Comparison of ENCODE assay signal across 1 cellular context in the genomic region with DNA sequence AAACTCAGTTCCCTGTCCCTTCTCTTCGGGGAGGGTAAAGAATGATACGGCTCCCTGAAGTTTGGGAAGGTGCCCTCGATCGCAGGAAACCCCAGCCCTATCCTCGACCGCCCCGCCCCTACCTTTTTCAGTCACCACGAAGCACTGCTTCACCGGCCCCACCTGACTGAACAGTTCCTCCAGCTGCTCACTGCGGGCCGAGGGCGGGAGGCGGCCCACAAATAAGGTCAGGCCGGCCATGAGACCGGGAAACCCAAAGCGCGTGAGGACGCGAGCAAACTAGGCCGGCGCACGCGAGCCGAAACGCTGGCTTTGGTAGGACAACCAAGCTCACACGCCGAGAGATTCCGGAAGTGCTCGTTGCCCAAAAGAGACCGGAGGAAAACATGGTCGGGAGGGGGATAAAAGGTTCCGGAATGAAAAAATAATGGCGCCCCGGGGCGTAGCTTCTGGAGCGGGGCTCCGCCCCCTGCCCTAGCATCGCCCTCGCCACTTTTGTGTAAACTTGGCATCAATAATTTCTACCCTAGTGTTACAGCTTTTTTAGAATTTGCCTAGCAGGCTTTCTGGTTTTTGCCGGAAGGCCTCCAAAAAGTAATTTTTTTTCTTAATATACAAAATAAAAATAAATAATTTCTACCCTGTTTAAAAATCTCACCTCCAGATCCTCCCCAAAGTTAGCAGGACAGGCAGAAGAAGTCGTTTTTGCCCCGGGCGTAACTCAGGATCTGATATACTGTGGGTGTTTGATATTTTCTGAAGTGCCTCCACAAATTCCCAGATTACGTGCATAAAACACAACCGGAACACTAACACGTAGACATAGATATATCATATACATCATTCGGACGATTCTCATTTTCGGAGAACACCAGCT.
TF ChIP-seq lines count a peak whose summit lies in the region.

A gene with protein sequence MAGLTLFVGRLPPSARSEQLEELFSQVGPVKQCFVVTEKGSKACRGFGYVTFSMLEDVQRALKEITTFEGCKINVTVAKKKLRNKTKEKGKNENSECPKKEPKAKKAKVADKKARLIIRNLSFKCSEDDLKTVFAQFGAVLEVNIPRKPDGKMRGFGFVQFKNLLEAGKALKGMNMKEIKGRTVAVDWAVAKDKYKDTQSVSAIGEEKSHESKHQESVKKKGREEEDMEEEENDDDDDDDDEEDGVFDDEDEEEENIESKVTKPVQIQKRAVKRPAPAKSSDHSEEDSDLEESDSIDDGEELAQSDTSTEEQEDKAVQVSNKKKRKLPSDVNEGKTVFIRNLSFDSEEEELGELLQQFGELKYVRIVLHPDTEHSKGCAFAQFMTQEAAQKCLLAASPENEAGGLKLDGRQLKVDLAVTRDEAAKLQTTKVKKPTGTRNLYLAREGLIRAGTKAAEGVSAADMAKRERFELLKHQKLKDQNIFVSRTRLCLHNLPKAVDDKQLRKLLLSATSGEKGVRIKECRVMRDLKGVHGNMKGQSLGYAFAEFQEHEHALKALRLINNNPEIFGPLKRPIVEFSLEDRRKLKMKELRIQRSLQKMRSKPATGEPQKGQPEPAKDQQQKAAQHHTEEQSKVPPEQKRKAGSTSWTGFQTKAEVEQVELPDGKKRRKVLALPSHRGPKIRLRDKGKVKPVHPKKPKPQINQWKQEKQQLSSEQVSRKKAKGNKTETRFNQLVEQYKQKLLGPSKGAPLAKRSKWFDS (minus strand): TSS at position 355 of the 877 bp plus-strand sequence. CDS start 115 bp downstream, at position 240.

TF ChIP-seq in HEK293, 187 proteins besides CTCF, POLR2A, EP300 and RAD21 (continued from another document and continues in another):
- peak; percentile 93 for TF ChIP-seq ZNF335 (tag by site-specific recombination; conservative IDR thresholded peaks at IDR 0.05)
- TF ChIP-seq ZNF677 (tag by site-specific recombination; IDR thresholded peaks at IDR 0.05), result no peak
- TF ChIP-seq, protein P1, sequence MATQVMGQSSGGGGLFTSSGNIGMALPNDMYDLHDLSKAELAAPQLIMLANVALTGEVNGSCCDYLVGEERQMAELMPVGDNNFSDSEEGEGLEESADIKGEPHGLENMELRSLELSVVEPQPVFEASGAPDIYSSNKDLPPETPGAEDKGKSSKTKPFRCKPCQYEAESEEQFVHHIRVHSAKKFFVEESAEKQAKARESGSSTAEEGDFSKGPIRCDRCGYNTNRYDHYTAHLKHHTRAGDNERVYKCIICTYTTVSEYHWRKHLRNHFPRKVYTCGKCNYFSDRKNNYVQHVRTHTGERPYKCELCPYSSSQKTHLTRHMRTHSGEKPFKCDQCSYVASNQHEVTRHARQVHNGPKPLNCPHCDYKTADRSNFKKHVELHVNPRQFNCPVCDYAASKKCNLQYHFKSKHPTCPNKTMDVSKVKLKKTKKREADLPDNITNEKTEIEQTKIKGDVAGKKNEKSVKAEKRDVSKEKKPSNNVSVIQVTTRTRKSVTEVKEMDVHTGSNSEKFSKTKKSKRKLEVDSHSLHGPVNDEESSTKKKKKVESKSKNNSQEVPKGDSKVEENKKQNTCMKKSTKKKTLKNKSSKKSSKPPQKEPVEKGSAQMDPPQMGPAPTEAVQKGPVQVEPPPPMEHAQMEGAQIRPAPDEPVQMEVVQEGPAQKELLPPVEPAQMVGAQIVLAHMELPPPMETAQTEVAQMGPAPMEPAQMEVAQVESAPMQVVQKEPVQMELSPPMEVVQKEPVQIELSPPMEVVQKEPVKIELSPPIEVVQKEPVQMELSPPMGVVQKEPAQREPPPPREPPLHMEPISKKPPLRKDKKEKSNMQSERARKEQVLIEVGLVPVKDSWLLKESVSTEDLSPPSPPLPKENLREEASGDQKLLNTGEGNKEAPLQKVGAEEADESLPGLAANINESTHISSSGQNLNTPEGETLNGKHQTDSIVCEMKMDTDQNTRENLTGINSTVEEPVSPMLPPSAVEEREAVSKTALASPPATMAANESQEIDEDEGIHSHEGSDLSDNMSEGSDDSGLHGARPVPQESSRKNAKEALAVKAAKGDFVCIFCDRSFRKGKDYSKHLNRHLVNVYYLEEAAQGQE (tag by site-specific recombination; IDR thresholded peaks at IDR 0.05), result no peak
- TF ChIP-seq ZFP41 (tag by site-specific recombination; IDR thresholded peaks at IDR 0.05; ENCODE audit: borderline replicate concordance), result no peak
- peak; percentile 96 for TF ChIP-seq YY2 (tag by site-specific recombination; IDR thresholded peaks at IDR 0.05)
- TF ChIP-seq, protein P2, sequence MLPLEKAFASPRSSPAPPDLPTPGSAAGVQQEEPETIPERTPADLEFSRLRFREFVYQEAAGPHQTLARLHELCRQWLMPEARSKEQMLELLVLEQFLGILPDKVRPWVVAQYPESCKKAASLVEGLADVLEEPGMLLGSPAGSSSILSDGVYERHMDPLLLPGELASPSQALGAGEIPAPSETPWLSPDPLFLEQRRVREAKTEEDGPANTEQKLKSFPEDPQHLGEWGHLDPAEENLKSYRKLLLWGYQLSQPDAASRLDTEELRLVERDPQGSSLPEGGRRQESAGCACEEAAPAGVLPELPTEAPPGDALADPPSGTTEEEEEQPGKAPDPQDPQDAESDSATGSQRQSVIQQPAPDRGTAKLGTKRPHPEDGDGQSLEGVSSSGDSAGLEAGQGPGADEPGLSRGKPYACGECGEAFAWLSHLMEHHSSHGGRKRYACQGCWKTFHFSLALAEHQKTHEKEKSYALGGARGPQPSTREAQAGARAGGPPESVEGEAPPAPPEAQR (tag by site-specific recombination; IDR thresholded peaks at IDR 0.05), result peak; percentile 83; the same call in 1 of the 2 replicates
- no peak for TF ChIP-seq ZNF621 (tag by site-specific recombination; IDR thresholded peaks at IDR 0.05)
- no peak for TF ChIP-seq PRDM1 (tag by site-specific recombination; IDR thresholded peaks at IDR 0.05)
- TF ChIP-seq, protein P3, sequence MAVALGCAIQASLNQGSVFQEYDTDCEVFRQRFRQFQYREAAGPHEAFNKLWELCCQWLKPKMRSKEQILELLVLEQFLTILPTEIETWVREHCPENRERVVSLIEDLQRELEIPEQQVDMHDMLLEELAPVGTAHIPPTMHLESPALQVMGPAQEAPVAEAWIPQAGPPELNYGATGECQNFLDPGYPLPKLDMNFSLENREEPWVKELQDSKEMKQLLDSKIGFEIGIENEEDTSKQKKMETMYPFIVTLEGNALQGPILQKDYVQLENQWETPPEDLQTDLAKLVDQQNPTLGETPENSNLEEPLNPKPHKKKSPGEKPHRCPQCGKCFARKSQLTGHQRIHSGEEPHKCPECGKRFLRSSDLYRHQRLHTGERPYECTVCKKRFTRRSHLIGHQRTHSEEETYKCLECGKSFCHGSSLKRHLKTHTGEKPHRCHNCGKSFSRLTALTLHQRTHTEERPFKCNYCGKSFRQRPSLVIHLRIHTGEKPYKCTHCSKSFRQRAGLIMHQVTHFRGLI (tag by site-specific recombination; IDR thresholded peaks at IDR 0.05), result peak; percentile 60; the same call in 1 of the 2 replicates
- TF ChIP-seq ZNF830 (tag by site-specific recombination; IDR thresholded peaks at IDR 0.05; ENCODE audit: low read depth), result no peak
- peak; percentile 91 for TF ChIP-seq KLF17 (tag by site-specific recombination; IDR thresholded peaks at IDR 0.05)
- peak; percentile 94 for TF ChIP-seq ZNF600 (tag by site-specific recombination; IDR thresholded peaks at IDR 0.05)
- peak; percentile 66; the same call in 1 of the 2 replicates for TF ChIP-seq ZBTB21 (tag by site-specific recombination; IDR thresholded peaks at IDR 0.05)
- no peak; the same call in 1 of the 2 replicates for TF ChIP-seq OVOL3 (tag by site-specific recombination; IDR thresholded peaks at IDR 0.05)
- TF ChIP-seq TCF7L2 (IDR thresholded peaks at IDR 0.05; ENCODE audit: borderline replicate concordance, low read depth, low read length), result no peak
- TF ChIP-seq MEIS1 (CRISPR knock-in tag; IDR thresholded peaks at IDR 0.05; ENCODE audit: borderline replicate concordance), result no peak
- no peak for TF ChIP-seq ZFP3 (tag by site-specific recombination; IDR thresholded peaks at IDR 0.05; ENCODE audit: low read depth)
- peak; percentile 76 for TF ChIP-seq ZNF394 (tag by site-specific recombination; IDR thresholded peaks at IDR 0.05; ENCODE audit: borderline replicate concordance)
- TF ChIP-seq GLI4 (tag by site-specific recombination; IDR thresholded peaks at IDR 0.05), result peak; percentile 59
- TF ChIP-seq ZEB2 (tag by site-specific recombination; IDR thresholded peaks at IDR 0.05), result peak; percentile 78
- TF ChIP-seq ZBTB6 (tag by site-specific recombination; IDR thresholded peaks at IDR 0.05), result peak; percentile 84
- TF ChIP-seq BCL11A (tag by site-specific recombination; IDR thresholded peaks at IDR 0.05; ENCODE audit: low read depth), result no peak
- TF ChIP-seq ZNF324 (tag by site-specific recombination; IDR thresholded peaks at IDR 0.05), result peak; percentile 98
- TF ChIP-seq, protein P4, sequence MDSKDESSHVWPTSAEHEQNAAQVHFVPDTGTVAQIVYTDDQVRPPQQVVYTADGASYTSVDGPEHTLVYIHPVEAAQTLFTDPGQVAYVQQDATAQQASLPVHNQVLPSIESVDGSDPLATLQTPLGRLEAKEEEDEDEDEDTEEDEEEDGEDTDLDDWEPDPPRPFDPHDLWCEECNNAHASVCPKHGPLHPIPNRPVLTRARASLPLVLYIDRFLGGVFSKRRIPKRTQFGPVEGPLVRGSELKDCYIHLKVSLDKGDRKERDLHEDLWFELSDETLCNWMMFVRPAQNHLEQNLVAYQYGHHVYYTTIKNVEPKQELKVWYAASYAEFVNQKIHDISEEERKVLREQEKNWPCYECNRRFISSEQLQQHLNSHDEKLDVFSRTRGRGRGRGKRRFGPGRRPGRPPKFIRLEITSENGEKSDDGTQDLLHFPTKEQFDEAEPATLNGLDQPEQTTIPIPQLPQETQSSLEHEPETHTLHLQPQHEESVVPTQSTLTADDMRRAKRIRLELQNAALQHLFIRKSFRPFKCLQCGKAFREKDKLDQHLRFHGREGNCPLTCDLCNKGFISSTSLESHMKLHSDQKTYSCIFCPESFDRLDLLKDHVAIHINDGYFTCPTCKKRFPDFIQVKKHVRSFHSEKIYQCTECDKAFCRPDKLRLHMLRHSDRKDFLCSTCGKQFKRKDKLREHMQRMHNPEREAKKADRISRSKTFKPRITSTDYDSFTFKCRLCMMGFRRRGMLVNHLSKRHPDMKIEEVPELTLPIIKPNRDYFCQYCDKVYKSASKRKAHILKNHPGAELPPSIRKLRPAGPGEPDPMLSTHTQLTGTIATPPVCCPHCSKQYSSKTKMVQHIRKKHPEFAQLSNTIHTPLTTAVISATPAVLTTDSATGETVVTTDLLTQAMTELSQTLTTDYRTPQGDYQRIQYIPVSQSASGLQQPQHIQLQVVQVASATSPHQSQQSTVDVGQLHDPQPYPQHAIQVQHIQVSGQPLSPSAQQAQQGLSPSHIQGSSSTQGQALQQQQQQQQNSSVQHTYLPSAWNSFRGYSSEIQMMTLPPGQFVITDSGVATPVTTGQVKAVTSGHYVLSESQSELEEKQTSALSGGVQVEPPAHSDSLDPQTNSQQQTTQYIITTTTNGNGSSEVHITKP (tag by site-specific recombination; IDR thresholded peaks at IDR 0.05), result peak; percentile 31; the same call in 1 of the 2 replicates
- peak; percentile 50; the same call in 1 of the 2 replicates for TF ChIP-seq WT1 (tag by site-specific recombination; IDR thresholded peaks at IDR 0.05)
- TF ChIP-seq ZNF416 (tag by site-specific recombination; IDR thresholded peaks at IDR 0.05), result no peak
- 0 out of 2 replicates have a peak, but pooled peaks have one; percentile 25 for TF ChIP-seq PRDM4 (tag by site-specific recombination; IDR thresholded peaks at IDR 0.05)
- TF ChIP-seq KLF10 (tag by site-specific recombination; IDR thresholded peaks at IDR 0.05), result peak; percentile 72
- no peak for TF ChIP-seq ZNF138 (tag by site-specific recombination; IDR thresholded peaks at IDR 0.05; ENCODE audit: borderline replicate concordance)
- TF ChIP-seq, protein P5, sequence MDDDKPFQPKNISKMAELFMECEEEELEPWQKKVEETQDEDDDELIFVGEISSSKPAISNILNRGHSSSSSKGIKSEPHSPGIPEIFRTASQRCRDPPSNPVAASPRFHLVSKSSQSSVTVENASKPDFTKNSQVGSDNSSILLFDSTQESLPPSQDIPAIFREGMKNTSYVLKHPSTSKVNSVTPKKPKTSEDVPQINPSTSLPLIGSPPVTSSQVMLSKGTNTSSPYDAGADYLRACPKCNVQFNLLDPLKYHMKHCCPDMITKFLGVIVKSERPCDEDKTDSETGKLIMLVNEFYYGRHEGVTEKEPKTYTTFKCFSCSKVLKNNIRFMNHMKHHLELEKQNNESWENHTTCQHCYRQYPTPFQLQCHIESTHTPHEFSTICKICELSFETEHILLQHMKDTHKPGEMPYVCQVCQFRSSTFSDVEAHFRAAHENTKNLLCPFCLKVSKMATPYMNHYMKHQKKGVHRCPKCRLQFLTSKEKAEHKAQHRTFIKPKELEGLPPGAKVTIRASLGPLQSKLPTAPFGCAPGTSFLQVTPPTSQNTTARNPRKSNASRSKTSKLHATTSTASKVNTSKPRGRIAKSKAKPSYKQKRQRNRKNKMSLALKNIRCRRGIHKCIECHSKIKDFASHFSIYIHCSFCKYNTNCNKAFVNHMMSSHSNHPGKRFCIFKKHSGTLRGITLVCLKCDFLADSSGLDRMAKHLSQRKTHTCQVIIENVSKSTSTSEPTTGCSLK (tag by site-specific recombination; IDR thresholded peaks at IDR 0.05), result no peak
